8 cellular contexts compared by ENCODE assay signal in genomic region chr3:4982773-4983738, GRCh38. TPM values are rescaled to one million over a fixed set of nuclear protein-coding genes. Genes with fewer than 3 reads are reported as not detected.
DNase-seq lines count a peak whose midpoint lies in the region; ATAC-seq and TF ChIP-seq lines count a peak whose summit lies in the region.

No MANE protein-coding gene starts in this region.

- no peak for TF ChIP-seq EP300 in sigmoid colon (IDR thresholded peaks at IDR 0.05)

- no peak for ATAC-seq in HG03135 (IDR thresholded peaks at IDR 0.05; ENCODE audit: unreplicated experiment)

- H3K27ac ChIP-seq in VCaP (peak overlapping the region; percentile 99; the same call in 1 of the 2 replicates), esophagus (ENCODE audit: low read depth in 2 of 2, low read length in 1 of 2) (peak overlapping the region; percentile 92 to 99), sigmoid colon (peak overlapping the region; percentile 98 to 99 (median 98))

- no peak for TF ChIP-seq POLR2A in sigmoid colon (IDR thresholded peaks at IDR 0.05)

- H3K9me3 ChIP-seq in esophagus (ENCODE audit: control insufficient read depth in 2 of 2, insufficient read depth in 1 of 2, low read depth in 1 of 2, low read length in 1 of 2): no peaks in the 10 kb centered on the region
- H3K9me3 ChIP-seq in sigmoid colon: no peaks in the 10 kb centered on the region

- DNase-seq in sigmoid colon: no peak
- no peak for DNase-seq in foreskin melanocyte
- DNase-seq in T-helper 9 cell: no peak
- no peak for DNase-seq in stimulated activated CD4-positive, alpha-beta T cell treated with anti-CD3 and anti-CD28 coated beads, Interleukin-15, amount 100 ng/mL, for 24 hours

- H3K36me3 ChIP-seq in esophagus (ENCODE audit: control insufficient read depth in 2 of 2, insufficient read depth in 2 of 2, low read length in 1 of 2): peaks cover 0 to 10% of the 10 kb centered on the region in 2 donors
- H3K36me3 ChIP-seq in sigmoid colon: peaks cover 0 to 14% (median 0%) of the 10 kb centered on the region in 4 donors

- intact Hi-C loops in sigmoid colon (cut with DNase I): loop anchor here (10.0 kb wide), 1 partner anchor 488 kb away; the partner anchor contains the start of gene ITPR1

- H3K4me3 ChIP-seq in GM08714 (ENCODE audit: low read length): peak overlapping the region; percentile 67
- H3K4me3 ChIP-seq in esophagus (ENCODE audit: low read depth in 1 of 2, low read length in 2 of 2): peak overlapping the region; percentile 69 to 80
- peak overlapping the region in 3 of 4 donors; percentile 6 to 88 (median 67) for H3K4me3 ChIP-seq in sigmoid colon

- H3K27me3 ChIP-seq in esophagus (ENCODE audit: control insufficient read depth in 1 of 2, insufficient read depth in 2 of 2, low read length in 2 of 2) (no peaks in the 10 kb centered on the region), sigmoid colon (no peaks in the 10 kb centered on the region)

- no peak for TF ChIP-seq CTCF in VCaP (conservative IDR thresholded peaks at IDR 0.05)
- TF ChIP-seq CTCF in sigmoid colon (IDR thresholded peaks at IDR 0.05): no peak

- H3K4me1 ChIP-seq in esophagus (ENCODE audit: control insufficient read depth in 2 of 2, insufficient read depth in 2 of 2, low read length in 1 of 2) (peaks cover 0 to 11% of the 10 kb centered on the region in 2 donors), sigmoid colon (peaks cover 0 to 68% (median 57%) of the 10 kb centered on the region in 4 donors)

- 44 to 64% methylated on average over 40 of the region's 40 CpGs for WGBS in esophagus, 2 donors
- WGBS in sigmoid colon, 2 donors: 87 to 92% methylated on average over 40 of the region's 40 CpGs

RNA-seq across cellular contexts. Expression of gene BHLHE40, which starts 3.8 kb away (rescaled TPM):
- polyA plus RNA-seq in esophagus: 100 to 1,000 TPM in 1 of 2 donors, 10 to 100 TPM in 1; 84.0 to 185 TPM
- 10 to 100 TPM; 12.5 to 81.9 (median 24.3) TPM for total RNA-seq in sigmoid colon
- polyA plus RNA-seq in sigmoid colon: 10 to 100 TPM; 11.1 to 32.2 (median 22.2) TPM
